25 cellular contexts compared by ENCODE assay signal in genomic region chrX:20455001-20455400, GRCh38.
DNase-seq lines count a peak whose midpoint lies in the region; ATAC-seq, FAIRE-seq and TF ChIP-seq lines count a peak whose summit lies in the region.
"Had no signal": no experiment of that assay in that cellular context is flagged by ENCODE, and none has a peak within 500 bp of the region (broad histone marks: within the 10 kb centered on the region; RNA-seq: fewer than 3 reads in every experiment).

No MANE protein-coding gene starts in this region.

- no peak overlapping the region for H3K4me3 Mint-ChIP-seq in CD8-positive, alpha-beta T cell
- H3K4me3 Mint-ChIP-seq: activated CD4-positive, alpha-beta memory T cell treated with anti-CD3 and anti-CD28 coated beads, Interleukin-2, amount 10 ng/mL, durations not matched to agents 7 days and 5 days; activated naive CD4-positive, alpha-beta T cell treated with anti-CD3 and anti-CD28 coated beads, Interleukin-2, amount 50 U/mL, for 24 hours; stimulated activated memory B cell treated with anti-CD40 and anti-IgM and Interleukin-4, amounts not matched to agents 10 μg/mL and 1 μg/mL and 100 μg/mL, for 72 hours had no signal

- no peaks in the 10 kb centered on the region for H3K4me1 ChIP-seq in CD8-positive, alpha-beta T cell (ENCODE audit: insufficient read depth, low read length)
- H3K4me1 ChIP-seq: breast epithelium had no signal

- peak; percentile 45 for FAIRE-seq in GM18507 (lab: Jason Lieb, UNC)

- intact Hi-C loops in CD8-positive, alpha-beta T cell (cut with DNase I, micrococcal nuclease), result no loop called here

- H3K27me3 ChIP-seq in CD8-positive, alpha-beta T cell (ENCODE audit: insufficient read depth, low read length), result no peaks in the 10 kb centered on the region
- H3K27me3 ChIP-seq: BLaER1 had no signal

- CTCF ChIA-PET in CD8-positive, alpha-beta T cell (lab: Charles Lee), result no interaction called here

- POLR2A ChIA-PET in CD8-positive, alpha-beta T cell (lab: Charles Lee), result interaction anchor here (1.8 kb wide), 1 partner anchor 9 kb away, joined by 3 read pairs; no protein-coding TSS in a partner anchor

- no peak overlapping the region for H3K27ac ChIP-seq in CD8-positive, alpha-beta T cell (ENCODE audit: low read depth, low read length)
- H3K27ac ChIP-seq: BLaER1, breast epithelium had no signal

- H3K27ac Mint-ChIP-seq in CD8-positive, alpha-beta T cell, result no peak overlapping the region
- H3K27ac Mint-ChIP-seq: activated CD4-positive, alpha-beta memory T cell treated with anti-CD3 and anti-CD28 coated beads, Interleukin-2, amount 10 ng/mL, durations not matched to agents 7 days and 5 days; activated T-helper 17 cell treated with anti-CD3 and anti-CD28 coated beads, Interleukin-2, amount 50 U/mL, for 72 hours; stimulated activated memory B cell treated with anti-CD40 and anti-IgM and Interleukin-4, amounts not matched to agents 10 μg/mL and 1 μg/mL and 100 μg/mL, for 72 hours had no signal

- H3K4me1 Mint-ChIP-seq in CD8-positive, alpha-beta T cell (ENCODE audit: low read depth), result peaks cover 38% of the 10 kb centered on the region

- ATAC-seq in CD8-positive, alpha-beta T cell, result peak; percentile 17
- peak; percentile 73 for ATAC-seq in HG03571 (IDR thresholded peaks at IDR 0.05; ENCODE audit: unreplicated experiment)
- ATAC-seq in GM21737 (IDR thresholded peaks at IDR 0.05; ENCODE audit: unreplicated experiment), result no peak
- no peak for ATAC-seq in GM21576 (IDR thresholded peaks at IDR 0.05; ENCODE audit: unreplicated experiment)
- ATAC-seq: left colon; stimulated activated memory B cell treated with anti-CD40 and anti-IgM and Interleukin-4, amounts not matched to agents 10 μg/mL and 1 μg/mL and 100 μg/mL, for 72 hours had no signal

- no peaks in the 10 kb centered on the region for H3K36me3 ChIP-seq in CD8-positive, alpha-beta T cell (ENCODE audit: insufficient read depth, low read length)
- H3K36me3 ChIP-seq: BLaER1, breast epithelium had no signal

- H3K9me3 Mint-ChIP-seq in CD8-positive, alpha-beta T cell, result no peaks in the 10 kb centered on the region
- H3K9me3 Mint-ChIP-seq: activated naive CD4-positive, alpha-beta T cell treated with anti-CD3 and anti-CD28 coated beads, Interleukin-2, amount 50 U/mL, for 24 hours; activated T-helper 17 cell treated with anti-CD3 and anti-CD28 coated beads, Interleukin-2, amount 50 U/mL, for 72 hours; stimulated activated memory B cell treated with anti-CD40 and anti-IgM and Interleukin-4, amounts not matched to agents 10 μg/mL and 1 μg/mL and 100 μg/mL, for 72 hours had no signal

- no peaks in the 10 kb centered on the region for H3K36me3 Mint-ChIP-seq in CD8-positive, alpha-beta T cell
- H3K36me3 Mint-ChIP-seq: stimulated activated memory B cell treated with anti-CD40 and anti-IgM and Interleukin-4, amounts not matched to agents 10 μg/mL and 1 μg/mL and 100 μg/mL, for 72 hours had no signal

- DNase-seq in CD8-positive, alpha-beta T cell, result no peak
- DNase-seq in GM18507 (ENCODE audit: extremely low spot score, insufficient read length, low read depth), result no peak
- DNase-seq in epithelial cell of esophagus (ENCODE audit: low read depth), result peak; percentile 1
- DNase-seq in COLO829 (ENCODE audit: low spot score), result no peak
- DNase-seq in middle frontal gyrus (ENCODE audit: extremely low spot score, low spot score), result no peak
- DNase-seq: ACHN; activated CD4-positive, alpha-beta memory T cell treated with anti-CD3 and anti-CD28 coated beads, Interleukin-2, amount 10 ng/mL, durations not matched to agents 7 days and 5 days; activated CD8-positive, alpha-beta memory T cell treated with anti-CD3 and anti-CD28 coated beads, Interleukin-2, amount 50 U/mL, for 48 hours; COR-L47; DMS79 treated with DMSO at 0.1 percent for 48 hours; hypothalamus; left colon; NCI-H1092 treated with DMSO at 0.1 percent for 48 hours; NCI-H187; NCI-H510A; SIG-M5; trophoblast cell had no signal

- H3K27me3 Mint-ChIP-seq in CD8-positive, alpha-beta T cell (ENCODE audit: low read depth), result no peaks in the 10 kb centered on the region
- H3K27me3 Mint-ChIP-seq: activated naive CD4-positive, alpha-beta T cell treated with anti-CD3 and anti-CD28 coated beads, Interleukin-2, amount 50 U/mL, for 24 hours; activated T-helper 17 cell treated with anti-CD3 and anti-CD28 coated beads, Interleukin-2, amount 50 U/mL, for 72 hours; stimulated activated memory B cell treated with anti-CD40 and anti-IgM and Interleukin-4, amounts not matched to agents 10 μg/mL and 1 μg/mL and 100 μg/mL, for 72 hours had no signal

- no peak for TF ChIP-seq CTCF in CD8-positive, alpha-beta T cell (IDR thresholded peaks at IDR 0.05)
- TF ChIP-seq CTCF in epithelial cell of esophagus (IDR thresholded peaks at IDR 0.05; ENCODE audit: insufficient read depth, low read depth, low read length, missing control alignments), result no peak

- no peak overlapping the region for H3K4me3 ChIP-seq in CD8-positive, alpha-beta T cell (ENCODE audit: low read depth, low read length)
- H3K4me3 ChIP-seq in epithelial cell of esophagus (ENCODE audit: low read length), result no peak overlapping the region
- H3K4me3 ChIP-seq: BLaER1, breast epithelium had no signal

- no peaks in the 10 kb centered on the region for H3K9me3 ChIP-seq in CD8-positive, alpha-beta T cell (ENCODE audit: low read length)
- H3K9me3 ChIP-seq: breast epithelium had no signal

Comparison
In these comparisons a context has a peak if more than half of its experiments do, and no peak if none do; other contexts are left out.
1. ATAC-seq: peak in CD8-positive, alpha-beta T cell (single experiment) and HG03571 (single experiment); none in GM21737 (single experiment) and GM21576 (single experiment).